21 cellular contexts compared by ENCODE assay signal in the genomic region with DNA sequence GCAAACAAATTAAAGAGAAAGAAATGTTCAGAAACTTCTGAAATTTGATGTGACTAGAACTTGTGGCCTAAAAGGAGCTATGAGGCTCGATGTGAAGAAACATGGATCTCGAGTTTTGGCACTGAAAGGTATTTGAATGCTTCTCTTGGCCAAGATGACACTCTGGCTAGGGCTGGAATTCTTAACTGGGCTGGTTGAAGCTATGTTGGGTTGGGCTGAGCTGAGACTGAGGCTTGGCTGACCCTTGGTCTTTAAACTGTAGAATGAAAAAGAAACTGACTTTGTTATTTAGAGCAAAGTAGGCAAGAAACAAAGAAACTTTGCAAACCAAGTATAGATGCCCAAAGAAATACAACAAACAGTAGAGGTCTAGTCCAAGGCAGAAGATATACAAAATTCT. TPM values are rescaled to one million over a fixed set of nuclear protein-coding genes. Genes with fewer than 3 reads are reported as not detected.
"Had no signal": no experiment of that assay in that cellular context is flagged by ENCODE, and none has a peak within 500 bp of the region (broad histone marks: within the 10 kb centered on the region; RNA-seq: fewer than 3 reads in every experiment).

No MANE protein-coding gene starts in this region.

- ATAC-seq: activated T-helper 17 cell treated with anti-CD3 and anti-CD28 coated beads, Interleukin-2, amount 50 U/mL, for 72 hours; left ventricle myocardium superior had no signal

- H3K9me3 ChIP-seq: thoracic aorta, upper lobe of left lung had no signal

- H3K4me3 Mint-ChIP-seq: activated naive CD8-positive, alpha-beta T cell treated with anti-CD3 and anti-CD28 coated beads for 36 hours; activated T-helper 17 cell treated with anti-CD3 and anti-CD28 coated beads, Interleukin-2, amount 50 U/mL, for 72 hours; immature natural killer cell; memory B cell had no signal

- H3K27ac Mint-ChIP-seq: activated naive CD8-positive, alpha-beta T cell treated with anti-CD3 and anti-CD28 coated beads for 36 hours; activated T-helper 17 cell treated with anti-CD3 and anti-CD28 coated beads, Interleukin-2, amount 50 U/mL, for 72 hours; immature natural killer cell; memory B cell had no signal

- DNase-seq: activated CD4-positive, alpha-beta T cell treated with anti-CD3 and anti-CD28 coated beads for 1 hour; activated naive CD4-positive, alpha-beta T cell; activated naive CD8-positive, alpha-beta T cell treated with anti-CD3 and anti-CD28 coated beads for 36 hours; activated T-cell treated with anti-CD3 and anti-CD28 coated beads, Interleukin-2, amount 50 U/mL, for 1 hour; amniotic stem cell; foreskin melanocyte; immature natural killer cell; left ventricle myocardium superior; occipital lobe; stimulated activated CD4-positive, alpha-beta T cell treated with anti-CD3 and anti-CD28 coated beads, Interleukin-4, amount 100 ng/mL, for 24 hours; stimulated activated naive CD4-positive, alpha-beta T cell treated with Interleukin-2 at 50 U/mL for 16 hours; T-helper 1 cell; upper lobe of left lung had no signal

- H3K9me3 Mint-ChIP-seq: activated naive CD8-positive, alpha-beta T cell treated with anti-CD3 and anti-CD28 coated beads for 36 hours; activated T-helper 17 cell treated with anti-CD3 and anti-CD28 coated beads, Interleukin-2, amount 50 U/mL, for 72 hours; memory B cell had no signal

- H3K36me3 ChIP-seq: cardiac muscle cell, thoracic aorta, upper lobe of left lung had no signal

- H3K4me1 ChIP-seq: upper lobe of left lung had no signal

- H3K4me3 ChIP-seq: cardiac muscle cell, thoracic aorta, upper lobe of left lung had no signal

- H3K4me1 Mint-ChIP-seq: activated naive CD8-positive, alpha-beta T cell treated with anti-CD3 and anti-CD28 coated beads for 36 hours; activated T-helper 17 cell treated with anti-CD3 and anti-CD28 coated beads, Interleukin-2, amount 50 U/mL, for 72 hours; immature natural killer cell; memory B cell had no signal

- H3K27me3 Mint-ChIP-seq: memory B cell had no signal

- H3K27me3 ChIP-seq: cardiac muscle cell, upper lobe of left lung had no signal

- H3K27ac ChIP-seq: cardiac muscle cell, epithelial cell of prostate, thoracic aorta, upper lobe of left lung had no signal

- H3K36me3 Mint-ChIP-seq: activated naive CD8-positive, alpha-beta T cell treated with anti-CD3 and anti-CD28 coated beads for 36 hours; immature natural killer cell; memory B cell had no signal

RNA-seq across cellular contexts. Expression of a gene that starts 28.1 kb away (rescaled TPM):
- total RNA-seq: activated naive CD8-positive, alpha-beta T cell treated with anti-CD3 and anti-CD28 coated beads for 36 hours; activated T-helper 17 cell treated with anti-CD3 and anti-CD28 coated beads, Interleukin-2, amount 50 U/mL, for 72 hours; cerebellum; left ventricle myocardium superior; posterior vena cava; thoracic aorta had no signal
- polyA plus RNA-seq: cardiac muscle cell, immature natural killer cell, neural cell had no signal

RNA-seq across cellular contexts. Expression of a gene that starts 37.6 kb away (rescaled TPM):
- polyA plus RNA-seq: immature natural killer cell had no signal
